Comparison of ENCODE assay signal across 8 cellular contexts in the genomic region with DNA sequence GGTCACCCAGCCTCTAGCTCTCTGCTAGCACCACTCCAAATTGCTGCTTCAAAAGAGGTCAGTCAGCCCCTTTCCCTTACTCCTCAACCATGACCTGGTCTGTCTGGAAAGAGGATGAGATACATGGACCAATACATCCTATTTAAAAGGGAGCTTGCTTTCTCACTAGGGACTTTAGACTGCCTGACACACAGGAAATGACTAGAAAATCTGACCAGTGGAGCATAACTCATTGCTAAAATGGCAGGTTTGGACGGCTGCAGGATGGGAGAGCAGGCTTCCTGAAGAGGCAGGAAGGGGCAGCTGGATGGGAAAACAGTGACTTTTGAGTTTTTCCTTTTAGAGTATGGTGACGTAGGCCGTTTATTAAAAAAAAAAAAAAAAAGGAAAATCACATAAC. TPM values are rescaled to one million over a fixed set of nuclear protein-coding genes. Genes with fewer than 3 reads are reported as not detected.
A peak's percentile ranks its signal among the peaks of the same experiment; 100 is the strongest.
DNase-seq lines count a peak whose midpoint lies in the region; ATAC-seq, FAIRE-seq and TF ChIP-seq lines count a peak whose summit lies in the region.

No MANE protein-coding gene starts in this region.

- intact Hi-C loops in body of pancreas (cut with DNase I), result no loop called here

- TF ChIP-seq POLR2A in GM12891 (IDR thresholded peaks at IDR 0.05; ENCODE audit: low read depth, low read length), result peak; percentile 49; the same call in 1 of the 2 replicates
- no peak for TF ChIP-seq POLR2A in body of pancreas (IDR thresholded peaks at IDR 0.05)

- no peak for DNase-seq in GM12891 (ENCODE audit: insufficient read length, low spot score)
- DNase-seq in body of pancreas, result no peak
- no peak for DNase-seq in NCI-H510A (lab: John Stamatoyannopoulos, UW)
- no peak for DNase-seq in DMS114 treated with DMSO at 0.1 percent for 48 hours (lab: John Stamatoyannopoulos, UW; ENCODE audit: unreplicated experiment)
- DNase-seq in SW 1271 (lab: John Stamatoyannopoulos, UW), result no peak

- H3K27ac ChIP-seq in body of pancreas (peak overlapping the region; percentile 20 to 65 (median 52)), neutrophil (peak overlapping the region; percentile 82)

- H3K9me3 ChIP-seq in body of pancreas (no peaks in the 10 kb centered on the region), neutrophil (no peaks in the 10 kb centered on the region)

- 58 to 65% methylated on average over 3 of the region's 3 CpGs for WGBS in body of pancreas, 2 donors

- no peak overlapping the region for H3K4me3 ChIP-seq in body of pancreas
- peak overlapping the region in 1 of 2 experiments; percentile 3 for H3K4me3 ChIP-seq in neutrophil (ENCODE audit: low read depth in 1 of 2, low read length in 1 of 2)

- no peak for TF ChIP-seq CTCF in body of pancreas (IDR thresholded peaks at IDR 0.05)
- TF ChIP-seq CTCF in neutrophil (IDR thresholded peaks at IDR 0.05), result no peak

- H3K36me3 ChIP-seq in body of pancreas (replicated peaks in 1 of 2; ENCODE audit: insufficient read depth in 1 of 2, low read depth in 2 of 2) (no peaks in the 10 kb centered on the region), neutrophil (no peaks in the 10 kb centered on the region)

- ATAC-seq in HG03095 (IDR thresholded peaks at IDR 0.05; ENCODE audit: unreplicated experiment) (peak; percentile 49), body of pancreas (peak; percentile 26), HG03025 (IDR thresholded peaks at IDR 0.05; ENCODE audit: low FRiP score, unreplicated experiment) (no peak)

- H3K4me1 ChIP-seq in body of pancreas, result peaks cover 43% of the 10 kb centered on the region
- peaks cover 69 to 88% of the 10 kb centered on the region in 2 experiments for H3K4me1 ChIP-seq in neutrophil (ENCODE audit: control insufficient read depth in 1 of 2, insufficient read depth in 1 of 2, low read depth in 1 of 2, low read length in 1 of 2)

- no peaks in the 10 kb centered on the region for H3K27me3 ChIP-seq in body of pancreas
- no peaks in the 10 kb centered on the region for H3K27me3 ChIP-seq in neutrophil

- FAIRE-seq in GM12891 (lab: Jason Lieb, UNC), result peak; percentile 86

TF ChIP-seq in GM12891, 5 proteins besides CTCF, POLR2A, EP300 and RAD21:
- TF ChIP-seq POLR2AphosphoS5 (IDR thresholded peaks at IDR 0.05; ENCODE audit: low read depth, low read length), result no peak
- 0 out of 2 replicates have a peak, but pooled peaks have one; percentile 2 for TF ChIP-seq SPI1 (IDR thresholded peaks at IDR 0.05; ENCODE audit: low read depth, low read length)
- TF ChIP-seq POU2F2 (IDR thresholded peaks at IDR 0.05; ENCODE audit: low read depth, low read length), result 0 out of 2 replicates have a peak, but pooled peaks have one; percentile 69
- TF ChIP-seq TAF1 (IDR thresholded peaks at IDR 0.05; ENCODE audit: low read depth, low read length), result 0 out of 2 replicates have a peak, but pooled peaks have one; percentile 49
- TF ChIP-seq PAX5 (IDR thresholded peaks at IDR 0.05; ENCODE audit: insufficient read depth, low read length, severe bottlenecking), result peak; percentile 40

RNA-seq across cellular contexts. Expression of gene STIM1, which starts 25.3 kb away (rescaled TPM):
- polyA plus RNA-seq in GM12891 (2012; ENCODE audit: low read depth, missing spikeins), result 33.2 TPM
- 10 to 100 TPM; 20.4 to 24.6 TPM for total RNA-seq in body of pancreas

RNA-seq across cellular contexts. Expression of gene RHOG, which starts 40.0 kb away (rescaled TPM):
- polyA plus RNA-seq in GM12891 (2012; ENCODE audit: low read depth, missing spikeins), result 90.0 TPM
- 10 to 100 TPM; 10.9 to 15.8 TPM for total RNA-seq in body of pancreas
